20 cellular contexts compared by ENCODE assay signal in genomic region chr16:70158261-70158939, GRCh38. TPM values are rescaled to one million over a fixed set of nuclear protein-coding genes. Genes with fewer than 3 reads are reported as not detected.
DNase-seq lines count a peak whose midpoint lies in the region; ATAC-seq and TF ChIP-seq lines count a peak whose summit lies in the region.
"Had no signal": no experiment of that assay in that cellular context is flagged by ENCODE, and none has a peak within 500 bp of the region (broad histone marks: within the 10 kb centered on the region; RNA-seq: fewer than 3 reads in every experiment).

No MANE protein-coding gene starts in this region.

- H3K36me3 ChIP-seq in mammary epithelial cell (ENCODE audit: insufficient read depth, low read length) (peaks cover 24% of the 10 kb centered on the region), endodermal cell (ENCODE audit: control insufficient read depth, insufficient read depth, low read length) (peaks cover 76% of the 10 kb centered on the region)

- H3K4me3 Mint-ChIP-seq in MCF 10A (ENCODE audit: unreplicated experiment) (no peak overlapping the region), HFFc6 (no peak overlapping the region), endodermal cell (no peak overlapping the region)
- H3K4me3 Mint-ChIP-seq in activated naive CD4-positive, alpha-beta T cell treated with anti-CD3 and anti-CD28 coated beads, Interleukin-2, amount 10 ng/mL, durations not matched to agents 7 days and 5 days, result no peak overlapping the region
- H3K4me3 Mint-ChIP-seq: activated CD4-positive, alpha-beta memory T cell treated with anti-CD3 and anti-CD28 coated beads, Interleukin-2, amount 10 ng/mL, durations not matched to agents 7 days and 5 days; dendritic cell treated with granulocyte-macrophage colony-stimulating factor and Interleukin-4, amounts not matched to agents 40 ng/mL and 50 ng/mL, for 4 days; stimulated activated effector memory CD8-positive, alpha-beta T cell treated with anti-CD3 and anti-CD28 coated beads, Interleukin-12 subunit alpha, Interleukin-12 subunit beta, amount 100 ng/mL, for 72 hours had no signal

- H3K9me3 Mint-ChIP-seq in MCF 10A (ENCODE audit: unreplicated experiment) (no peaks in the 10 kb centered on the region), HFFc6 (no peaks in the 10 kb centered on the region), endodermal cell (no peaks in the 10 kb centered on the region)
- H3K9me3 Mint-ChIP-seq in activated naive CD4-positive, alpha-beta T cell treated with anti-CD3 and anti-CD28 coated beads, Interleukin-2, amount 10 ng/mL, durations not matched to agents 7 days and 5 days, result no peaks in the 10 kb centered on the region
- H3K9me3 Mint-ChIP-seq: activated CD4-positive, alpha-beta memory T cell treated with anti-CD3 and anti-CD28 coated beads, Interleukin-2, amount 10 ng/mL, durations not matched to agents 7 days and 5 days; dendritic cell treated with granulocyte-macrophage colony-stimulating factor and Interleukin-4, amounts not matched to agents 40 ng/mL and 50 ng/mL, for 4 days; stimulated activated effector memory CD8-positive, alpha-beta T cell treated with anti-CD3 and anti-CD28 coated beads, Interleukin-12 subunit alpha, Interleukin-12 subunit beta, amount 100 ng/mL, for 72 hours had no signal

- dilution Hi-C loops in mammary epithelial cell (cut with HindIII; ENCODE audit: low sequenced_read_pairs), result no loop called here

- no peaks in the 10 kb centered on the region for H3K9me3 ChIP-seq in mammary epithelial cell (replicated peaks; ENCODE audit: insufficient read depth, low read length)
- no peaks in the 10 kb centered on the region for H3K9me3 ChIP-seq in endodermal cell (ENCODE audit: control insufficient read depth, low read length)
- H3K9me3 ChIP-seq: MG63, mucosa of descending colon had no signal

- H3K4me1 ChIP-seq in mammary epithelial cell (ENCODE audit: insufficient read depth, low read length), result peaks cover 10% of the 10 kb centered on the region
- peaks cover 5% of the 10 kb centered on the region for H3K4me1 ChIP-seq in endodermal cell (ENCODE audit: control insufficient read depth, insufficient read depth, low read length)

- no peak overlapping the region for H3K4me2 ChIP-seq in mammary epithelial cell (ENCODE audit: insufficient read depth, low read depth, low read length)

- H3K27me3 Mint-ChIP-seq in MCF 10A (ENCODE audit: insufficient read depth, unreplicated experiment), result no peaks in the 10 kb centered on the region
- no peaks in the 10 kb centered on the region; the same call in 1 of the 2 replicates for H3K27me3 Mint-ChIP-seq in HFFc6 (ENCODE audit: insufficient read depth)
- H3K27me3 Mint-ChIP-seq in endodermal cell (ENCODE audit: insufficient read depth), result no peaks in the 10 kb centered on the region
- no peaks in the 10 kb centered on the region for H3K27me3 Mint-ChIP-seq in activated naive CD4-positive, alpha-beta T cell treated with anti-CD3 and anti-CD28 coated beads, Interleukin-2, amount 10 ng/mL, durations not matched to agents 7 days and 5 days
- H3K27me3 Mint-ChIP-seq: activated CD4-positive, alpha-beta memory T cell treated with anti-CD3 and anti-CD28 coated beads, Interleukin-2, amount 10 ng/mL, durations not matched to agents 7 days and 5 days; dendritic cell treated with granulocyte-macrophage colony-stimulating factor and Interleukin-4, amounts not matched to agents 40 ng/mL and 50 ng/mL, for 4 days had no signal

- H3K27ac Mint-ChIP-seq in MCF 10A (ENCODE audit: low read depth, unreplicated experiment), result no peak overlapping the region
- H3K27ac Mint-ChIP-seq in HFFc6, result no peak overlapping the region
- H3K27ac Mint-ChIP-seq in endodermal cell, result no peak overlapping the region
- no peak overlapping the region for H3K27ac Mint-ChIP-seq in activated naive CD4-positive, alpha-beta T cell treated with anti-CD3 and anti-CD28 coated beads, Interleukin-2, amount 10 ng/mL, durations not matched to agents 7 days and 5 days
- H3K27ac Mint-ChIP-seq: activated CD4-positive, alpha-beta memory T cell treated with anti-CD3 and anti-CD28 coated beads, Interleukin-2, amount 10 ng/mL, durations not matched to agents 7 days and 5 days; dendritic cell treated with granulocyte-macrophage colony-stimulating factor and Interleukin-4, amounts not matched to agents 40 ng/mL and 50 ng/mL, for 4 days had no signal

- H3K9ac ChIP-seq in mammary epithelial cell (ENCODE audit: insufficient read depth, low read length) (no peak overlapping the region), endodermal cell (ENCODE audit: extremely low read depth, low read length, poor library complexity, severe bottlenecking) (no peak overlapping the region)

- peaks cover 38% of the 10 kb centered on the region for H3K36me3 Mint-ChIP-seq in MCF 10A (ENCODE audit: insufficient read depth, unreplicated experiment)
- H3K36me3 Mint-ChIP-seq in HFFc6 (ENCODE audit: low read depth), result peaks cover 22% of the 10 kb centered on the region
- H3K36me3 Mint-ChIP-seq in endodermal cell (ENCODE audit: low read depth), result peaks cover 20% of the 10 kb centered on the region
- peaks cover 23% of the 10 kb centered on the region for H3K36me3 Mint-ChIP-seq in activated naive CD4-positive, alpha-beta T cell treated with anti-CD3 and anti-CD28 coated beads, Interleukin-2, amount 10 ng/mL, durations not matched to agents 7 days and 5 days

- H3K4me3 ChIP-seq in mammary epithelial cell (replicated peaks in 1 of 3; ENCODE audit: insufficient read depth in 1 of 3, low read depth in 2 of 3, low read length in 3 of 3) (no peak overlapping the region), endodermal cell (ENCODE audit: low read length) (no peak overlapping the region)
- H3K4me3 ChIP-seq: MG63, mucosa of descending colon, skin epidermis had no signal

- WGBS in mammary epithelial cell (ENCODE audit: low coverage, missing lambda C conversion rate), result 69% methylated on average over 7 of the region's 7 CpGs
- 88 to 90% methylated on average over 7 of the region's 7 CpGs for WGBS in endodermal cell (ENCODE audit: insufficient coverage in 1 of 2, insufficient read length in 1 of 2), 2 experiments

- no peak for ATAC-seq in sciatic nerve
- no peak for ATAC-seq in HG03108 (IDR thresholded peaks at IDR 0.05; ENCODE audit: unreplicated experiment)
- ATAC-seq: mucosa of descending colon; stimulated activated effector memory CD8-positive, alpha-beta T cell treated with anti-CD3 and anti-CD28 coated beads, Interleukin-12 subunit alpha, Interleukin-12 subunit beta, amount 100 ng/mL, for 72 hours had no signal

- H4K20me1 ChIP-seq in mammary epithelial cell (ENCODE audit: insufficient read depth, low read length), result no peaks in the 10 kb centered on the region

- DNase-seq in MCF 10A (ENCODE audit: unreplicated experiment) (no peak), mammary epithelial cell (no peak), HFFc6 (no peak), endodermal cell (peak; percentile 72), sciatic nerve (ENCODE audit: low spot score) (peak; percentile 42)
- no peak for DNase-seq in activated CD8-positive, alpha-beta memory T cell treated with anti-CD3 and anti-CD28 coated beads, Interleukin-2, amount 50 U/mL, for 4 hours
- DNase-seq in activated naive CD4-positive, alpha-beta T cell treated with anti-CD3 and anti-CD28 coated beads, Interleukin-2, amount 10 ng/mL, durations not matched to agents 7 days and 5 days, result no peak
- DNase-seq: activated CD4-positive, alpha-beta memory T cell treated with anti-CD3 and anti-CD28 coated beads, Interleukin-2, amount 10 ng/mL, durations not matched to agents 7 days and 5 days; amniotic stem cell; glutamatergic neuron; kidney; MG63; mucosa of descending colon; NCI-H1930; NCI-H748 treated with DMSO at 0.1 percent for 48 hours; trophoblast cell had no signal

- no peaks in the 10 kb centered on the region for H3K79me2 ChIP-seq in mammary epithelial cell (ENCODE audit: insufficient read depth, low read length)

- H2AFZ ChIP-seq in mammary epithelial cell (ENCODE audit: low read depth, low read length), result no peak overlapping the region

- in situ Hi-C loops in mammary epithelial cell (cut with MboI; ENCODE audit: low sequenced_read_pairs in 2 of 2), result no loop called here

- H3K27ac ChIP-seq in mammary epithelial cell (ENCODE audit: insufficient read depth, low read depth, low read length) (no peak overlapping the region), endodermal cell (ENCODE audit: low read depth, low read length) (no peak overlapping the region)
- H3K27ac ChIP-seq: skin epidermis had no signal

- POLR2A ChIA-PET in MCF 10A (lab: Yijun Ruan, JAX), result no interaction called here

- no peaks in the 10 kb centered on the region for H3K27me3 ChIP-seq in mammary epithelial cell (ENCODE audit: insufficient read depth, low read length)
- no peaks in the 10 kb centered on the region for H3K27me3 ChIP-seq in endodermal cell (ENCODE audit: control insufficient read depth, insufficient read depth, low read length, poor library complexity, severe bottlenecking)
- H3K27me3 ChIP-seq: MG63 had no signal

- peaks cover 15% of the 10 kb centered on the region for H3K4me1 Mint-ChIP-seq in MCF 10A (ENCODE audit: insufficient read depth, unreplicated experiment)
- H3K4me1 Mint-ChIP-seq in HFFc6 (ENCODE audit: low read depth), result peaks cover 14% of the 10 kb centered on the region
- peaks cover 8% of the 10 kb centered on the region for H3K4me1 Mint-ChIP-seq in endodermal cell
- H3K4me1 Mint-ChIP-seq in activated naive CD4-positive, alpha-beta T cell treated with anti-CD3 and anti-CD28 coated beads, Interleukin-2, amount 10 ng/mL, durations not matched to agents 7 days and 5 days, result no peaks in the 10 kb centered on the region
- H3K4me1 Mint-ChIP-seq: activated CD4-positive, alpha-beta memory T cell treated with anti-CD3 and anti-CD28 coated beads, Interleukin-2, amount 10 ng/mL, durations not matched to agents 7 days and 5 days; stimulated activated effector memory CD8-positive, alpha-beta T cell treated with anti-CD3 and anti-CD28 coated beads, Interleukin-12 subunit alpha, Interleukin-12 subunit beta, amount 100 ng/mL, for 72 hours had no signal

- intact Hi-C loops in MCF 10A (cut with micrococcal nuclease), result no loop called here
- intact Hi-C loops in mammary epithelial cell (cut with micrococcal nuclease), result no loop called here
- intact Hi-C loops in sciatic nerve (cut with DNase I), result no loop called here

- TF ChIP-seq CTCF in MCF 10A (IDR thresholded peaks at IDR 0.05; ENCODE audit: unreplicated experiment) (no peak), mammary epithelial cell (conservative IDR thresholded peaks at IDR 0.05 in 1 of 2, IDR thresholded peaks at IDR 0.05 in 1 of 2; ENCODE audit: extremely low read depth in 1 of 2, insufficient read depth in 1 of 2, low read depth in 1 of 2, low read length in 2 of 2) (peak in 1 of 2 donors; percentile 24), HFFc6 (IDR thresholded peaks at IDR 0.05) (peak; percentile 18; the same call in 1 of the 2 replicates), endodermal cell (conservative IDR thresholded peaks at IDR 0.05) (peak; percentile 63)

- CTCF ChIA-PET in MCF 10A (lab: Yijun Ruan, JAX), result interaction anchor here (0.6 kb wide), 1 partner anchor 574 kb away, joined by 5 read pairs; no protein-coding TSS in a partner anchor
- CTCF ChIA-PET in mammary epithelial cell (lab: Charles Lee; ENCODE audit: low non-redundant PET), result no interaction called here
- CTCF ChIA-PET in activated naive CD4-positive, alpha-beta T cell treated with anti-CD3 and anti-CD28 coated beads, Interleukin-2, amount 10 ng/mL, durations not matched to agents 7 days and 5 days (lab: Charles Lee), result no interaction called here

- TSS peak; percentile 4 for BruUV-seq in MCF 10A (replicated peaks; lab: Mats Ljungman, UMichigan)
- no TSS peak for BruUV-seq in mammary epithelial cell (replicated peaks; lab: Mats Ljungman, UMichigan)

RNA-seq across cellular contexts. Expression of gene CLEC18C, which starts 15.2 kb away (rescaled TPM):
- total RNA-seq in MCF 10A (2022) (0.21 and 0.32 TPM in 2 replicates), mammary epithelial cell (under 1 TPM in 1 of 2 donors, not detected in 1; 0.50 TPM), endodermal cell (under 1 TPM in 1 of 2 donors, not detected in 1; 0.20 TPM), sciatic nerve (0.58 TPM)
- not detected for polyA plus RNA-seq in mammary epithelial cell
- polyA minus RNA-seq in mammary epithelial cell, result not detected
- under 1 TPM in 2 of 6 experiments, not detected in 4; 0.05 to 0.07 TPM for total RNA-seq in HFFc6 (2021; fragmentation: NEBNext Ultra II Directional; extraction: Animal tissue kit (Norgen Biotek cat#: 25700))
- 9.4 TPM for polyA plus RNA-seq in endodermal cell (2013, experiment 1 of 2)
- polyA plus RNA-seq in endodermal cell (2013, experiment 2 of 2), result 8.3 TPM

RNA-seq across cellular contexts. Expression of gene PDPR, which starts 44.3 kb away (rescaled TPM):
- total RNA-seq in MCF 10A (2022), result 18.8 and 25.6 TPM in 2 replicates
- total RNA-seq in mammary epithelial cell, result 10 to 100 TPM; 21.3 to 30.0 TPM
- 17.1 TPM for polyA plus RNA-seq in mammary epithelial cell
- 39.3 TPM for polyA minus RNA-seq in mammary epithelial cell
- 10 to 100 TPM; 17.6 to 21.4 (median 19.5) TPM for total RNA-seq in HFFc6 (2021; fragmentation: NEBNext Ultra II Directional; extraction: Animal tissue kit (Norgen Biotek cat#: 25700))
- total RNA-seq in endodermal cell, result 10 to 100 TPM; 28.3 to 28.6 TPM
- polyA plus RNA-seq in endodermal cell (2013, experiment 1 of 2), result 25.7 TPM
- polyA plus RNA-seq in endodermal cell (2013, experiment 2 of 2), result 23.8 TPM
- 35.7 TPM for total RNA-seq in sciatic nerve

Comparison
In these comparisons a context has a peak if more than half of its experiments do, and no peak if none do; other contexts are left out.
1. DNase-seq: peak in endodermal cell (single experiment) and sciatic nerve (single experiment); none in MCF 10A (single experiment), mammary epithelial cell (single experiment), HFFc6 (single experiment), activated CD8-positive, alpha-beta memory T cell treated with anti-CD3 and anti-CD28 coated beads, Interleukin-2, amount 50 U/mL, for 4 hours (single experiment) and activated naive CD4-positive, alpha-beta T cell treated with anti-CD3 and anti-CD28 coated beads, Interleukin-2, amount 10 ng/mL, durations not matched to agents 7 days and 5 days (single experiment).